Comparison of ENCODE assay signal across 10 cellular contexts in genomic region chr16:25108054-25108453, GRCh38. TPM values are rescaled to one million over a fixed set of nuclear protein-coding genes. Genes with fewer than 3 reads are reported as not detected.
DNase-seq lines count a peak whose midpoint lies in the region; ATAC-seq, FAIRE-seq and TF ChIP-seq lines count a peak whose summit lies in the region.
"Had no signal": no experiment of that assay in that cellular context is flagged by ENCODE, and none has a peak within 500 bp of the region (broad histone marks: within the 10 kb centered on the region; RNA-seq: fewer than 3 reads in every experiment).

No MANE protein-coding gene starts in this region.

- H3K27me3 ChIP-seq in astrocyte (ENCODE audit: insufficient read depth, low read length) (no peaks in the 10 kb centered on the region), GM23248 (replicated peaks; ENCODE audit: insufficient read depth) (no peaks in the 10 kb centered on the region), left lung (no peaks in the 10 kb centered on the region)
- H3K27me3 ChIP-seq: ascending aorta had no signal

- H3K4me3 ChIP-seq in astrocyte (ENCODE audit: insufficient read depth, low read depth, low read length) (no peak overlapping the region), GM23248 (no peak overlapping the region), left lung (no peak overlapping the region)

- no peak for TF ChIP-seq CTCF in astrocyte (IDR thresholded peaks at IDR 0.05; ENCODE audit: insufficient read depth, low read depth, low read length)
- TF ChIP-seq CTCF in left lung (IDR thresholded peaks at IDR 0.05) = no peak

- H3K4me1 ChIP-seq in astrocyte (ENCODE audit: insufficient read depth, low read length) (peaks cover 28% of the 10 kb centered on the region), GM23248 (ENCODE audit: insufficient read depth) (peaks cover 31% of the 10 kb centered on the region), left lung (peaks cover 12 to 41% of the 10 kb centered on the region in 2 donors)

- no peaks in the 10 kb centered on the region for H3K27me3 Mint-ChIP-seq in astrocyte (ENCODE audit: low read depth, unreplicated experiment)

- H3K9ac ChIP-seq in astrocyte (ENCODE audit: low read length) = no peak overlapping the region
- no peak overlapping the region for H3K9ac ChIP-seq in GM23248

- H3K27ac Mint-ChIP-seq in astrocyte (ENCODE audit: unreplicated experiment) = no peak overlapping the region

- FAIRE-seq in astrocyte (lab: Jason Lieb, UNC) = no peak

- H3K36me3 ChIP-seq in astrocyte (ENCODE audit: insufficient read depth, low read length) (no peaks in the 10 kb centered on the region), GM23248 (ENCODE audit: low read depth) (no peaks in the 10 kb centered on the region), left lung (no peaks in the 10 kb centered on the region)
- H3K36me3 ChIP-seq: ascending aorta had no signal

- H3K4me1 Mint-ChIP-seq in astrocyte (ENCODE audit: low read depth, unreplicated experiment) = peaks cover 14% of the 10 kb centered on the region

- H3K4me2 ChIP-seq in astrocyte (ENCODE audit: low read length) (no peak overlapping the region), GM23248 (ENCODE audit: unreplicated experiment) (no peak overlapping the region)

- peak overlapping the region; percentile 92 for H3K4me3 Mint-ChIP-seq in astrocyte (ENCODE audit: unreplicated experiment)

- H2AFZ ChIP-seq in astrocyte (ENCODE audit: low read depth, low read length) (no peak overlapping the region), GM23248 (no peak overlapping the region)

- H3K9me3 Mint-ChIP-seq in astrocyte (ENCODE audit: unreplicated experiment) = no peaks in the 10 kb centered on the region

- H4K20me1 ChIP-seq in astrocyte (ENCODE audit: insufficient read depth, low read length) (no peaks in the 10 kb centered on the region), GM23248 (ENCODE audit: insufficient read depth) (no peaks in the 10 kb centered on the region)

- in situ Hi-C loops in GM23248 (cut with MboI) = no loop called here

- peaks cover 25% of the 10 kb centered on the region for H3F3A ChIP-seq in GM23248 (ENCODE audit: insufficient read depth)

- WGBS in GM23248 (ENCODE audit: low coverage in 1 of 2, low lambda C conversion rate in 2 of 2, missing lambda C conversion rate in 2 of 2), 2 experiments = 69 to 72% methylated on average over 3 of the region's 3 CpGs

- no peaks in the 10 kb centered on the region for H3K36me3 Mint-ChIP-seq in astrocyte (ENCODE audit: low read depth, unreplicated experiment)

- H3K27ac ChIP-seq in astrocyte (ENCODE audit: low read depth, low read length) (no peak overlapping the region), GM23248 (no peak overlapping the region), left lung (no peak overlapping the region)
- H3K27ac ChIP-seq: BLaER1 treated with 17β-estradiol and CSF1 and Interleukin-3, amounts not matched to agents 10 nM and 100 nM had no signal

- H3K79me2 ChIP-seq in astrocyte (ENCODE audit: insufficient read depth, low read length) = peaks cover 15% of the 10 kb centered on the region
- peaks cover 15% of the 10 kb centered on the region for H3K79me2 ChIP-seq in GM23248 (ENCODE audit: insufficient read depth)

- H3K9me3 ChIP-seq in astrocyte (ENCODE audit: insufficient read depth, low read depth, low read length) = no peaks in the 10 kb centered on the region
- H3K9me3 ChIP-seq in GM23248 (ENCODE audit: low read depth) = no peaks in the 10 kb centered on the region
- no peaks in the 10 kb centered on the region for H3K9me3 ChIP-seq in left lung
- H3K9me3 ChIP-seq: ascending aorta had no signal

- DNase-seq in NCI-H526 (lab: John Stamatoyannopoulos, UW) = peak; percentile 26 to 48
- DNase-seq in NCI-H526 treated with DMSO at 0.1 percent for 48 hours (lab: John Stamatoyannopoulos, UW) = no peak
- peak; percentile 51 to 52 for DNase-seq in SHP77 (lab: John Stamatoyannopoulos, UW)
- no peak for DNase-seq in astrocyte (ENCODE audit: low read depth)
- peak; percentile 23 for DNase-seq in stimulated activated CD4-positive, alpha-beta T cell treated with anti-CD3 and anti-CD28 coated beads, Interleukin-4, amount 100 ng/mL, for 24 hours
- DNase-seq in EL = no peak
- no peak for DNase-seq in GM23248
- DNase-seq in left lung = no peak

- no peak for ATAC-seq in left lung

- intact Hi-C loops in left lung (cut with DNase I) = no loop called here

- no peaks in the 10 kb centered on the region for H3K9me2 ChIP-seq in GM23248 (ENCODE audit: insufficient read depth)

RNA-seq across cellular contexts. Expression of gene LCMT1, which starts 3.5 kb away (rescaled TPM):
- total RNA-seq in astrocyte (46.9 and 52.1 TPM in 2 replicates), left lung (10 to 100 TPM; 25.6 to 27.0 TPM)
- 30.3 and 47.6 TPM in 2 replicates for total RNA-seq in GM23248 (2014; rRNA removed; shearing (Covaris generic))
- polyA plus RNA-seq in GM23248 (2016; fragmentation: Nextera tagmentation; extraction: Ambion mirVana) = 50.5 and 54.3 TPM in 2 replicates

Comparison
In these comparisons a context has a peak if more than half of its experiments do, and no peak if none do; other contexts are left out.
1. DNase-seq: peak in NCI-H526 (2 of 2), SHP77 (2 of 2) and stimulated activated CD4-positive, alpha-beta T cell treated with anti-CD3 and anti-CD28 coated beads, Interleukin-4, amount 100 ng/mL, for 24 hours (single experiment); none in NCI-H526 treated with DMSO at 0.1 percent for 48 hours (single experiment), astrocyte (single experiment), EL (single experiment), GM23248 (single experiment) and left lung (0 of 2).